Comparison of ENCODE assay signal across 7 cellular contexts in genomic region chr15:75368689-75369239, GRCh38. TPM values are rescaled to one million over a fixed set of nuclear protein-coding genes. Genes with fewer than 3 reads are reported as not detected.
DNase-seq lines count a peak whose midpoint lies in the region; ATAC-seq and TF ChIP-seq lines count a peak whose summit lies in the region.

No MANE protein-coding gene starts in this region.

- H3K36me3 Mint-ChIP-seq in IgD-negative memory B cell: peaks cover 5% of the 10 kb centered on the region

- H3K36me3 ChIP-seq in mammary epithelial cell (ENCODE audit: insufficient read depth, low read length) (peaks cover 11% of the 10 kb centered on the region), lung (ENCODE audit: control insufficient read depth in 2 of 2, insufficient read depth in 2 of 2, low read length in 2 of 2) (peaks cover 22 to 33% of the 10 kb centered on the region in 2 donors), aorta (ENCODE audit: control insufficient read depth in 1 of 2, insufficient read depth in 2 of 2, low read length in 1 of 2) (peaks cover 0 to 4% of the 10 kb centered on the region in 2 donors)

- peak overlapping the region; percentile 83 for H3K27ac ChIP-seq in mammary epithelial cell (ENCODE audit: insufficient read depth, low read depth, low read length)
- peak overlapping the region; percentile 97 to 98 for H3K27ac ChIP-seq in lung (ENCODE audit: low read depth in 1 of 2, low read length in 1 of 2)
- H3K27ac ChIP-seq in aorta (ENCODE audit: low read depth in 1 of 2, low read length in 2 of 2): peak overlapping the region; percentile 1 to 90

- H3K27me3 ChIP-seq in mammary epithelial cell (ENCODE audit: insufficient read depth, low read length): no peaks in the 10 kb centered on the region
- H3K27me3 ChIP-seq in lung (ENCODE audit: control insufficient read depth, insufficient read depth): no peaks in the 10 kb centered on the region
- no peaks in the 10 kb centered on the region for H3K27me3 ChIP-seq in aorta (ENCODE audit: control insufficient read depth in 1 of 2, insufficient read depth in 2 of 2, low read length in 1 of 2)

- H3K4me3 Mint-ChIP-seq in IgD-negative memory B cell: peak overlapping the region; percentile 90 to 97 (median 95)

- H3K4me1 ChIP-seq in mammary epithelial cell (ENCODE audit: insufficient read depth, low read length): peaks cover 42% of the 10 kb centered on the region
- H3K4me1 ChIP-seq in lung (ENCODE audit: control insufficient read depth in 2 of 2, insufficient read depth in 2 of 2, low read length in 2 of 2): peaks cover 5 to 7% of the 10 kb centered on the region in 2 donors
- H3K4me1 ChIP-seq in aorta (ENCODE audit: control insufficient read depth in 1 of 2, insufficient read depth in 2 of 2, low read length in 2 of 2): no peaks in the 10 kb centered on the region

- peak; percentile 8 for ATAC-seq in GM18511 (IDR thresholded peaks at IDR 0.05; ENCODE audit: unreplicated experiment)
- ATAC-seq in lung (ENCODE audit: insufficient read depth, low FRiP score): no peak
- ATAC-seq in aorta (ENCODE audit: low FRiP score): peak; percentile 28

- DNase-seq in mammary epithelial cell (no peak), lung (ENCODE audit: low spot score) (no peak), aorta (no peak), anterior cingulate cortex (lab: John Stamatoyannopoulos, UW) (no peak), KBM-7 (no peak)

- H3K27me3 Mint-ChIP-seq in IgD-negative memory B cell: no peaks in the 10 kb centered on the region

- peaks cover 7 to 19% (median 10%) of the 10 kb centered on the region in 3 donors for H3K4me1 Mint-ChIP-seq in IgD-negative memory B cell

- peaks cover 36% of the 10 kb centered on the region for H3K79me2 ChIP-seq in mammary epithelial cell (ENCODE audit: insufficient read depth, low read length)

- in situ Hi-C loops in mammary epithelial cell (cut with MboI; ENCODE audit: low sequenced_read_pairs in 2 of 2): no loop called here
- in situ Hi-C loops in KBM-7 (cut with MboI; ENCODE audit: low pct_unique_long_range_greater_than_20kb, low sequenced_read_pairs): no loop called here

- TSS peak; percentile 57 for BruUV-seq in mammary epithelial cell (replicated peaks; lab: Mats Ljungman, UMichigan)

- intact Hi-C loops in mammary epithelial cell (cut with micrococcal nuclease) (loop anchor here (1.0 to 5.0 kb wide), 6 partner anchors 85 to 434 kb away; partner anchors contain the start of genes IMP3 and SNUPN), aorta (cut with DNase I) (loop anchor here (5.0 to 10.0 kb wide), 2 partner anchors 84 to 256 kb away; partner anchors contain the start of genes SIN3A (in 1 of the 2) and SNUPN (in 1 of the 2))

- no peaks in the 10 kb centered on the region for H4K20me1 ChIP-seq in mammary epithelial cell (ENCODE audit: insufficient read depth, low read length)

- peak overlapping the region; percentile 73 for H2AFZ ChIP-seq in mammary epithelial cell (ENCODE audit: low read depth, low read length)

- peak overlapping the region; percentile 84 for H3K9ac ChIP-seq in mammary epithelial cell (ENCODE audit: insufficient read depth, low read length)

- H3K27ac Mint-ChIP-seq in IgD-negative memory B cell: peak overlapping the region; percentile 97 to 100 (median 99)

- H3K4me3 ChIP-seq in mammary epithelial cell (replicated peaks in 1 of 3; ENCODE audit: insufficient read depth in 1 of 3, low read depth in 2 of 3, low read length in 3 of 3) (peak overlapping the region; percentile 64 to 79 (median 76)), lung (peak overlapping the region; percentile 85), aorta (ENCODE audit: low read length in 2 of 2) (peak overlapping the region; percentile 43 to 59)

- CTCF ChIA-PET in mammary epithelial cell (lab: Charles Lee; ENCODE audit: low non-redundant PET): interaction anchor here (0.6 to 1.2 kb wide), 8 partner anchors 19 to 318 kb away, joined by 3 to 6 read pairs (median 4); partner anchors contain the start of genes SIN3A and SNUPN

- TF ChIP-seq CTCF in mammary epithelial cell (conservative IDR thresholded peaks at IDR 0.05 in 1 of 2, IDR thresholded peaks at IDR 0.05 in 1 of 2; ENCODE audit: extremely low read depth in 1 of 2, insufficient read depth in 1 of 2, low read depth in 1 of 2, low read length in 2 of 2) (no peak), lung (IDR thresholded peaks at IDR 0.05; ENCODE audit: control extremely low read depth, extremely low read depth) (no peak)

- no peaks in the 10 kb centered on the region for H3K9me3 Mint-ChIP-seq in IgD-negative memory B cell

- 6% methylated on average over 21 of the region's 23 CpGs for WGBS in mammary epithelial cell (ENCODE audit: low coverage, missing lambda C conversion rate)
- 6% methylated on average over 23 of the region's 23 CpGs for WGBS in lung, 2 donors
- 1 to 3% methylated on average over 23 of the region's 23 CpGs for WGBS in aorta, 2 donors

- dilution Hi-C loops in mammary epithelial cell (cut with HindIII; ENCODE audit: low sequenced_read_pairs): no loop called here

- H3K4me2 ChIP-seq in mammary epithelial cell (ENCODE audit: insufficient read depth, low read depth, low read length): peak overlapping the region; percentile 98

- H3K9me3 ChIP-seq in mammary epithelial cell (replicated peaks; ENCODE audit: insufficient read depth, low read length): no peaks in the 10 kb centered on the region
- no peaks in the 10 kb centered on the region for H3K9me3 ChIP-seq in lung (ENCODE audit: control insufficient read depth in 2 of 2, insufficient read depth in 1 of 2, low read length in 1 of 2)
- H3K9me3 ChIP-seq in aorta (ENCODE audit: control insufficient read depth, low read length): no peaks in the 10 kb centered on the region

RNA-seq across cellular contexts. Expression of gene MAN2C1, which starts 0.4 kb away (rescaled TPM):
- polyA plus RNA-seq in IgD-negative memory B cell (13.2 TPM), mammary epithelial cell (35.5 TPM), lung (100 to 1,000 TPM; 139 to 321 TPM), aorta (100 to 1,000 TPM in 1 of 2 donors, 10 to 100 TPM in 1; 49.2 to 768 TPM)
- total RNA-seq in mammary epithelial cell (100 to 1,000 TPM in 1 of 2 donors, 10 to 100 TPM in 1; 78.2 to 156 TPM), lung (100 to 1,000 TPM; 187 to 247 TPM), aorta (100 to 1,000 TPM; 198 to 257 TPM)
- 48.3 TPM for polyA minus RNA-seq in mammary epithelial cell

RNA-seq across cellular contexts. Expression of gene NEIL1, which starts 21.9 kb away (rescaled TPM):
- polyA plus RNA-seq in IgD-negative memory B cell (16.0 TPM), mammary epithelial cell (2.3 TPM), lung (10 to 100 TPM; 13.8 to 36.4 TPM), aorta (10 to 100 TPM in 1 of 2 donors, 1 to 10 TPM in 1; 7.9 to 80.4 TPM)
- total RNA-seq in mammary epithelial cell (1 to 10 TPM; 7.4 to 7.7 TPM), lung (10 to 100 TPM; 36.4 to 46.8 TPM), aorta (10 to 100 TPM; 15.4 to 45.5 TPM)
- not detected for polyA minus RNA-seq in mammary epithelial cell

RNA-seq across cellular contexts. Expression of gene COMMD4, which starts 32.9 kb away (rescaled TPM):
- polyA plus RNA-seq in IgD-negative memory B cell (36.2 TPM), mammary epithelial cell (158 TPM), lung (100 to 1,000 TPM in 1 of 2 donors, 10 to 100 TPM in 1; 95.6 to 135 TPM), aorta (100 to 1,000 TPM in 1 of 2 donors, 10 to 100 TPM in 1; 45.6 to 136 TPM)
- total RNA-seq in mammary epithelial cell (10 to 100 TPM; 41.5 to 45.3 TPM), lung (10 to 100 TPM; 36.2 to 80.7 TPM), aorta (10 to 100 TPM; 27.0 to 32.8 TPM)
- 29.1 TPM for polyA minus RNA-seq in mammary epithelial cell

Comparison
In these comparisons a context has a peak if more than half of its experiments do, and no peak if none do; other contexts are left out.
1. H3K27ac ChIP-seq: peak in every context shown above with its lines; median percentile 98 in lung; 83 in mammary epithelial cell; 46 in aorta.